ENCODE assay signal across 8 cellular contexts in genomic region chr2:205675861-205676516, GRCh38. TPM values are rescaled to one million over a fixed set of nuclear protein-coding genes. Genes with fewer than 3 reads are reported as not detected.
DNase-seq lines count a peak whose midpoint lies in the region; ATAC-seq and TF ChIP-seq lines count a peak whose summit lies in the region.

No MANE protein-coding gene starts in this region.

- H3K27me3 ChIP-seq in cardiac muscle cell, result no peaks in the 10 kb centered on the region
- H3K27me3 ChIP-seq in gastroesophageal sphincter, result no peaks in the 10 kb centered on the region

- no peak for TF ChIP-seq POLR2A in gastroesophageal sphincter (IDR thresholded peaks at IDR 0.05)

- peaks cover 13% of the 10 kb centered on the region for H3K4me1 ChIP-seq in cardiac muscle cell (ENCODE audit: low read depth)
- H3K4me1 ChIP-seq in gastroesophageal sphincter, result peaks cover 0 to 27% (median 0%) of the 10 kb centered on the region in 3 donors

- WGBS in gastroesophageal sphincter (ENCODE audit: low coverage in 1 of 2), 2 donors, result 28 to 40% methylated on average over 6 to 7 of the region's 7 CpGs

- peak; percentile 70 to 84 for DNase-seq in cardiac muscle cell (ENCODE audit: low read depth in 1 of 2, low spot score in 1 of 2)
- no peak for DNase-seq in Right ventricle myocardium inferior (ENCODE audit: missing footprints)
- peak; percentile 6 for DNase-seq in NCI-H1436 treated with DMSO at 0.1 percent for 48 hours (lab: John Stamatoyannopoulos, UW)
- DNase-seq in SW 1271 (lab: John Stamatoyannopoulos, UW), result peak; percentile 27 to 73
- peak; percentile 68 for DNase-seq in retina

- H3K36me3 ChIP-seq in cardiac muscle cell, result no peaks in the 10 kb centered on the region
- H3K36me3 ChIP-seq in gastroesophageal sphincter, result no peaks in the 10 kb centered on the region

- no peak overlapping the region for H3K27ac ChIP-seq in cardiac muscle cell
- H3K27ac ChIP-seq in gastroesophageal sphincter, result no peak overlapping the region

- H3K4me3 Mint-ChIP-seq in activated T-helper 17 cell treated with anti-CD3 and anti-CD28 coated beads, Interleukin-2, amount 50 U/mL, for 72 hours, result no peak overlapping the region

- peak; percentile 77 for TF ChIP-seq CTCF in cardiac muscle cell (IDR thresholded peaks at IDR 0.05; ENCODE audit: low read depth, low read length)
- TF ChIP-seq CTCF in gastroesophageal sphincter (IDR thresholded peaks at IDR 0.05), result peak; percentile 58 to 94 (median 84)

- no peaks in the 10 kb centered on the region for H3K4me1 Mint-ChIP-seq in activated T-helper 17 cell treated with anti-CD3 and anti-CD28 coated beads, Interleukin-2, amount 50 U/mL, for 72 hours

- H3K9me3 Mint-ChIP-seq in activated T-helper 17 cell treated with anti-CD3 and anti-CD28 coated beads, Interleukin-2, amount 50 U/mL, for 72 hours, result no peaks in the 10 kb centered on the region

- H3K4me3 ChIP-seq in cardiac muscle cell (no peak overlapping the region), gastroesophageal sphincter (no peak overlapping the region)

- intact Hi-C loops in Right ventricle myocardium inferior (cut with DNase I), result loop anchor here (1.0 to 10.0 kb wide), 3 partner anchors 801 to 1350 kb away; no protein-coding TSS in a partner anchor

- H3K27ac Mint-ChIP-seq in activated T-helper 17 cell treated with anti-CD3 and anti-CD28 coated beads, Interleukin-2, amount 50 U/mL, for 72 hours, result no peak overlapping the region

- no peak for ATAC-seq in Right ventricle myocardium inferior
- peak; percentile 49 for ATAC-seq in gastroesophageal sphincter
- ATAC-seq in GM21447 (IDR thresholded peaks at IDR 0.05; ENCODE audit: unreplicated experiment), result no peak
- no peak for ATAC-seq in activated T-helper 17 cell treated with anti-CD3 and anti-CD28 coated beads, Interleukin-2, amount 50 U/mL, for 72 hours (replicated peaks)

- no peaks in the 10 kb centered on the region for H3K36me3 Mint-ChIP-seq in activated T-helper 17 cell treated with anti-CD3 and anti-CD28 coated beads, Interleukin-2, amount 50 U/mL, for 72 hours (ENCODE audit: low read depth)

- H3K9me3 ChIP-seq in cardiac muscle cell (ENCODE audit: low read depth), result no peaks in the 10 kb centered on the region
- H3K9me3 ChIP-seq in gastroesophageal sphincter, result no peaks in the 10 kb centered on the region

- peaks cover 12% of the 10 kb centered on the region for H3K27me3 Mint-ChIP-seq in activated T-helper 17 cell treated with anti-CD3 and anti-CD28 coated beads, Interleukin-2, amount 50 U/mL, for 72 hours

- TF ChIP-seq EP300 in gastroesophageal sphincter (IDR thresholded peaks at IDR 0.05), result no peak

RNA-seq across cellular contexts. Expression of gene NRP2, which starts 6.3 kb away (rescaled TPM):
- total RNA-seq in cardiac muscle cell, result 41.6 and 166 TPM in 2 replicates
- 35.2 and 118 TPM in 2 replicates for polyA plus RNA-seq in cardiac muscle cell
- 7.6 TPM for total RNA-seq in Right ventricle myocardium inferior
- total RNA-seq in gastroesophageal sphincter, result 100 to 1,000 TPM; 278 to 466 (median 371) TPM
- total RNA-seq in activated T-helper 17 cell treated with anti-CD3 and anti-CD28 coated beads, Interleukin-2, amount 50 U/mL, for 72 hours, result 1 to 10 TPM in 1 of 2 donors, under 1 TPM in 1; 0.91 to 2.2 TPM
